29 cellular contexts compared by ENCODE assay signal in the genomic region with DNA sequence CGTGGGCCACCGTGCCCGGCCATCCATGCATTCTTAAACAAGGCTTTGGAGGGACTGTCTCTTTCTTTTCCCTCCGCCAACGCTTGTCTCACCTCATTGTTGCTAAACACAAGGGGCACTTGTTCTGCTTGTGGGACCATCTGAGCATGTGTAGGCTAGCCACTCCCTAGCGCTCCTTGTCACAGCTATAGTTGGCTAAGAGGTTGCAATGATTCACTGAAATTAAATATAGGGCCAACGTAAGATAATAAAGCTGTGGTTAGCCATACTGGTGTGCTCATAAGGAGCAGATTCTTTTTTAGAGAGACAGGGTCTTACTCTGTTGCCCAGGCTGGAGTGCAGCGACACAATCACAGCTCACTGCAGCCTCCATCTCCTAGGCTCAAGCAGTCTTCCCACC. TPM values are rescaled to one million over a fixed set of nuclear protein-coding genes. Genes with fewer than 3 reads are reported as not detected.
"Had no signal": no experiment of that assay in that cellular context is flagged by ENCODE, and none has a peak within 500 bp of the region (broad histone marks: within the 10 kb centered on the region; RNA-seq: fewer than 3 reads in every experiment).

No MANE protein-coding gene starts in this region.

- H3K27ac ChIP-seq: body of pancreas, esophagus muscularis mucosa, gastroesophageal sphincter, heart left ventricle, left lung, parathyroid adenoma, tibial artery had no signal

- H2AFZ ChIP-seq: parathyroid adenoma had no signal

- H3K9ac ChIP-seq: parathyroid adenoma had no signal

- H3K9me3 ChIP-seq: body of pancreas, esophagus muscularis mucosa, gastroesophageal sphincter, heart left ventricle, left lung, tibial artery had no signal

- H3K4me1 Mint-ChIP-seq: activated B cell treated with CpG ODN at 0.5 μM for 24 hours had no signal

- H3K27ac Mint-ChIP-seq: activated B cell treated with CpG ODN at 0.5 μM for 24 hours; activated CD4-positive, alpha-beta memory T cell treated with anti-CD3 and anti-CD28 coated beads for 36 hours; activated naive CD4-positive, alpha-beta T cell treated with anti-CD3 and anti-CD28 coated beads, Interleukin-2, amount 50 U/mL, for 72 hours; activated T-helper 1 cell treated with anti-CD3 and anti-CD28 coated beads, Interleukin-12 subunit alpha, Interleukin-12 subunit beta, Interleukin-2, Interleukin-4 antibody, amounts not matched to agents 30 ng/mL and 10 ng/mL and 1 ng/mL, durations not matched to agents 14 hours and 24 hours and 36 hours; nephron; T-helper 2 cell treated with Interferon-gamma antibody and Interleukin-4, amounts not matched to agents 5 μg/mL and 100 μg/mL, for 36 hours had no signal

- H3K27me3 Mint-ChIP-seq: activated CD4-positive, alpha-beta memory T cell treated with anti-CD3 and anti-CD28 coated beads for 36 hours had no signal

- H3K79me2 ChIP-seq: parathyroid adenoma had no signal

- DNase-seq: activated B cell treated with CpG ODN at 0.5 μM for 24 hours; activated CD4-positive, alpha-beta memory T cell treated with anti-CD3 and anti-CD28 coated beads for 36 hours; activated CD4-positive, alpha-beta T cell treated with anti-CD3 and anti-CD28 coated beads for 4 hours; activated gamma-delta T cell treated with Interleukin-2 at 50 U/mL for 16 hours; activated T-cell treated with anti-CD3 and anti-CD28 coated beads for 4 hours; amniotic stem cell; body of pancreas; central memory CD4-positive, alpha-beta T cell; midbrain; stimulated activated CD4-positive, alpha-beta T cell treated with anti-CD3 and anti-CD28 coated beads, Interleukin-12 subunit alpha, Interleukin-12 subunit beta, amount 100 ng/mL, for 4 hours; stimulated activated CD4-positive, alpha-beta T cell treated with anti-CD3 and anti-CD28 coated beads, Interleukin-1b, Interleukin-23, amount 100 ng/mL, for 48 hours; stimulated activated CD8-positive, alpha-beta memory T cell treated with anti-CD3 and anti-CD28 coated beads, Interleukin-4, amount 100 ng/mL, for 48 hours; stimulated activated naive CD4-positive, alpha-beta T cell treated with Interleukin-2 at 50 U/mL for 16 hours; substantia nigra; tibial artery had no signal

- H3K4me1 ChIP-seq: body of pancreas, parathyroid adenoma, tibial artery had no signal

- FAIRE-seq: colon had no signal

- H3K4me3 ChIP-seq: body of pancreas, esophagus muscularis mucosa, gastroesophageal sphincter, heart left ventricle, left lung, tibial artery had no signal

- H3K4me3 Mint-ChIP-seq: activated B cell treated with CpG ODN at 0.5 μM for 24 hours; activated CD4-positive, alpha-beta memory T cell treated with anti-CD3 and anti-CD28 coated beads for 36 hours; activated T-helper 1 cell treated with anti-CD3 and anti-CD28 coated beads, Interleukin-12 subunit alpha, Interleukin-12 subunit beta, Interleukin-2, Interleukin-4 antibody, amounts not matched to agents 30 ng/mL and 10 ng/mL and 1 ng/mL, durations not matched to agents 14 hours and 24 hours and 36 hours; nephron; T-helper 2 cell treated with Interferon-gamma antibody and Interleukin-4, amounts not matched to agents 5 μg/mL and 100 μg/mL, for 36 hours had no signal

- H3K9me3 Mint-ChIP-seq: activated B cell treated with CpG ODN at 0.5 μM for 24 hours; activated CD4-positive, alpha-beta memory T cell treated with anti-CD3 and anti-CD28 coated beads for 36 hours; activated naive CD4-positive, alpha-beta T cell treated with anti-CD3 and anti-CD28 coated beads, Interleukin-2, amount 50 U/mL, for 72 hours; activated T-helper 1 cell treated with anti-CD3 and anti-CD28 coated beads, Interleukin-12 subunit alpha, Interleukin-12 subunit beta, Interleukin-2, Interleukin-4 antibody, amounts not matched to agents 30 ng/mL and 10 ng/mL and 1 ng/mL, durations not matched to agents 14 hours and 24 hours and 36 hours; nephron; T-helper 2 cell treated with Interferon-gamma antibody and Interleukin-4, amounts not matched to agents 5 μg/mL and 100 μg/mL, for 36 hours had no signal

- ATAC-seq: activated naive CD4-positive, alpha-beta T cell treated with anti-CD3 and anti-CD28 coated beads, Interleukin-2, amount 50 U/mL, for 72 hours; body of pancreas; gastroesophageal sphincter; heart left ventricle; left lung had no signal

- H3K27me3 ChIP-seq: body of pancreas, esophagus muscularis mucosa, gastroesophageal sphincter, heart left ventricle, left lung, tibial artery had no signal

RNA-seq across cellular contexts. Expression of a gene that starts 43.5 kb away (rescaled TPM):
- total RNA-seq: activated B cell treated with CpG ODN at 0.5 μM for 24 hours; activated CD4-positive, alpha-beta memory T cell treated with anti-CD3 and anti-CD28 coated beads for 36 hours; activated naive CD4-positive, alpha-beta T cell treated with anti-CD3 and anti-CD28 coated beads, Interleukin-2, amount 50 U/mL, for 72 hours; activated T-helper 1 cell treated with anti-CD3 and anti-CD28 coated beads, Interleukin-12 subunit alpha, Interleukin-12 subunit beta, Interleukin-2, Interleukin-4 antibody, amounts not matched to agents 30 ng/mL and 10 ng/mL and 1 ng/mL, durations not matched to agents 14 hours and 24 hours and 36 hours; body of pancreas; esophagus muscularis mucosa; gastroesophageal sphincter; heart left ventricle; kidney epithelial cell; lung microvascular endothelial cell; renal cortical epithelial cell; urinary bladder had no signal
- polyA plus RNA-seq: heart left ventricle, urinary bladder had no signal
